Comparison of ENCODE assay signal across 12 cellular contexts in the genomic region with DNA sequence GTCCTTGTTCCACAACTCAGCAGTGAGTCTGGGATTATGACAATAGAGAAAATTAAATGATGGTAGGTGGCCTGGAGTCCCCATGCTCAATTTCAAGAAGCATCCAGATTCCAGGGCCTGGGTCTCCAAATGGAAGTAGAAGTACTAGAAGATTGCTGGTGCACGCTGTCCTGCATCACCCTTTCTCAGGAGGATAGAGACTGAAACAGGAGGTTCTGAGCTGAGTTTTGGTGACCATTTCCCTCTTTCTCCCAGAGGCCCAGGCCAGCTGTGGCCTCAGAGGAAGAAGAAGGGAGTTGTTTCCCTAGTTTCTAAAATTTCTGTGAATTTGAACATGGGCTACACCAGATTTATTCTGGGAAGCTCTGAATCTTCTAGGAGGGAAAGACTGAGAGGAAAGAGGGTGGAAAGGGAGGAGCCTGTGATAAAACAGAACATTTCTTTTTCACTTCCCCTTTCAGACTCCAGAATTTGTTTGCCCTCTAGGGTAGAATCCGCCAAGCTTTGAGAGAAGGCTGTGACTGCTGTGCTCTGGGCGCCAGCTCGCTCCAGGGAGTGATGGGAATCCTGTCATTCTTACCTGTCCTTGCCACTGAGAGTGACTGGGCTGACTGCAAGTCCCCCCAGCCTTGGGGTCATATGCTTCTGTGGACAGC. TPM values are rescaled to one million over a fixed set of nuclear protein-coding genes. Genes with fewer than 3 reads are reported as not detected.
A peak's percentile ranks its signal among the peaks of the same experiment; 100 is the strongest.
DNase-seq lines count a peak whose midpoint lies in the region; ATAC-seq, FAIRE-seq and TF ChIP-seq lines count a peak whose summit lies in the region.
"Not testable (repeated sequence)": the region's sequence is repeated elsewhere in the genome, so short reads cannot be mapped to it uniquely, and the experiment has no call there.
"Had no signal": no experiment of that assay in that cellular context is flagged by ENCODE, and none has a peak within 500 bp of the region (broad histone marks: within the 10 kb centered on the region; RNA-seq: fewer than 3 reads in every experiment).

A gene (plus strand): TSS at position 460 of the 656 bp plus-strand sequence. CDS start 99 bp downstream, at position 559.

- not testable (repeated sequence) for H3K36me3 ChIP-seq in K562 (ENCODE audit: control insufficient read depth, insufficient read depth, low read length); aorta (ENCODE audit: control insufficient read depth in 1 of 2, insufficient read depth in 2 of 2, low read length in 1 of 2)

- intact Hi-C loops in K562 (cut with micrococcal nuclease); aorta (cut with DNase I): not testable (repeated sequence)

- ATAC-seq in GM19395 (IDR thresholded peaks at IDR 0.05; ENCODE audit: unreplicated experiment) (peak; percentile 78), GM21717 (IDR thresholded peaks at IDR 0.05; ENCODE audit: unreplicated experiment) (peak; percentile 62), HG02973 (IDR thresholded peaks at IDR 0.05; ENCODE audit: unreplicated experiment) (peak; percentile 61), HG03432 (IDR thresholded peaks at IDR 0.05; ENCODE audit: unreplicated experiment) (peak; percentile 80), K562 (peak; percentile 49), aorta (ENCODE audit: low FRiP score) (peak; percentile 29)

- H3K9ac ChIP-seq in K562 (ENCODE audit: insufficient read depth in 1 of 2, low read depth in 2 of 2, low read length in 2 of 2) = not testable (repeated sequence)

- not testable (repeated sequence) for H3K27me3 ChIP-seq in K562 (ENCODE audit: control insufficient read depth in 2 of 2, insufficient read depth in 2 of 2, low read length in 2 of 2); mononuclear cell (ENCODE audit: insufficient read depth, low read length); aorta (ENCODE audit: control insufficient read depth in 1 of 2, insufficient read depth in 2 of 2, low read length in 1 of 2)

- BruUV-seq in K562 (replicated peaks; lab: Mats Ljungman, UMichigan) = not testable (repeated sequence)

- H3K27ac ChIP-seq in K562 (ENCODE audit: extremely low read depth, low read depth, low read length); aorta (ENCODE audit: low read depth in 1 of 2, low read length in 2 of 2): not testable (repeated sequence)

- not testable (repeated sequence) for TF ChIP-seq CTCF in K562 (IDR thresholded peaks at IDR 0.05 in 2 of 3, conservative IDR thresholded peaks at IDR 0.05 in 1 of 3; ENCODE audit: insufficient read depth in 2 of 3, low read depth in 1 of 3, low read length in 3 of 3)

- CTCF ChIA-PET in K562 (lab: Yijun Ruan, JAX; ENCODE audit: low intra/inter-chr PET ratio) = not testable (repeated sequence)

- H3K79me2 ChIP-seq in K562 (ENCODE audit: control insufficient read depth, insufficient read depth, low read length) = not testable (repeated sequence)

- not testable (repeated sequence) for TF ChIP-seq POLR2A in K562 (conservative IDR thresholded peaks at IDR 0.05)

- in situ Hi-C loops in K562 (cut with MboI) = not testable (repeated sequence)

- TF ChIP-seq RAD21 in K562 (CRISPR knock-in tag; conservative IDR thresholded peaks at IDR 0.05 in 1 of 2, IDR thresholded peaks at IDR 0.05 in 1 of 2) = not testable (repeated sequence)

- not testable (repeated sequence) for H3K4me2 ChIP-seq in K562 (ENCODE audit: insufficient read depth, low read length)

- not testable (repeated sequence) for H3K9me1 ChIP-seq in K562 (ENCODE audit: control insufficient read depth, insufficient read depth, low read length)

- not testable (repeated sequence) for H3K4me1 ChIP-seq in K562 (replicated peaks in 1 of 2; ENCODE audit: control insufficient read depth in 2 of 2, insufficient read depth in 2 of 2, low read length in 2 of 2); mononuclear cell (ENCODE audit: insufficient read depth, low read length); aorta (ENCODE audit: control insufficient read depth in 1 of 2, insufficient read depth in 2 of 2, low read length in 2 of 2)

- FAIRE-seq in GM18507 (lab: Jason Lieb, UNC) = peak; percentile 94
- FAIRE-seq in K562 (lab: Jason Lieb, UNC) = not testable (repeated sequence)

- not testable (repeated sequence) for H2AFZ ChIP-seq in K562 (ENCODE audit: low read depth, low read length)

- not testable (repeated sequence) for DNase-seq in GM18507 (ENCODE audit: extremely low spot score, insufficient read length, low read depth); K562 (ENCODE audit: extremely low read depth in 1 of 4, low spot score in 3 of 4); aorta

- not testable (repeated sequence) for H3K9me3 ChIP-seq in K562 (replicated peaks; ENCODE audit: control insufficient read depth, insufficient read depth, low read depth, low read length); mononuclear cell (ENCODE audit: low read depth, low read length); aorta (ENCODE audit: control insufficient read depth, low read length)

- not testable (repeated sequence) for H3K4me3 ChIP-seq in K562; mononuclear cell (ENCODE audit: low read length); aorta (ENCODE audit: low read length in 2 of 2)

- no CpG with 5 or more reads among the region's 4 CpGs for WGBS in K562 (ENCODE audit: insufficient coverage, low coverage, missing lambda C conversion rate)
- no CpG with 5 or more reads among the region's 4 CpGs for WGBS in aorta, 2 donors

- not testable (repeated sequence) for TF ChIP-seq EP300 in K562 (IDR thresholded peaks at IDR 0.05; ENCODE audit: low read length)

- POLR2A ChIA-PET in K562 (lab: Yijun Ruan, JAX) = not testable (repeated sequence)

- H4K20me1 ChIP-seq in K562 (replicated peaks; ENCODE audit: control insufficient read depth, insufficient read depth, low read length) = not testable (repeated sequence)

RNA-seq across cellular contexts. Expression of the gene that starts here (rescaled TPM):
- total RNA-seq in K562 (2011; cell fraction: chromatin; rRNA removed; ENCODE audit: low replicate concordance) = 6.8 and 7.4 TPM in 2 replicates
- total RNA-seq in K562 (2011; cell fraction: nucleolus; rRNA removed) = 5.1 and 7.0 TPM in 2 replicates
- 7.6 and 9.9 TPM in 2 replicates for total RNA-seq in K562 (2011; cell fraction: nucleoplasm; rRNA removed)
- total RNA-seq in K562 (2014; rRNA removed) (1.6 and 3.1 TPM in 2 replicates), K562 (2014; rRNA removed; fragmentation: Illumina TruSeq; extraction: Trizol) (3.1 and 3.3 TPM in 2 replicates), K562 (2015; rRNA removed; fragmentation: Illumina TruSeq; extraction: Trizol) (1.7 and 2.0 TPM in 2 replicates), K562 (2021) (2.4 and 3.1 TPM in 2 replicates), mononuclear cell (30.7 TPM), aorta (10 to 100 TPM; 13.6 to 68.6 TPM)
- polyA plus RNA-seq in K562 (2011; rRNA removed) (4.0 and 14.5 TPM in 2 replicates), K562 (2014; fragmentation: Illumina TruSeq; extraction: Trizol) (3.9 and 4.1 TPM in 2 replicates), K562 (2014; fragmentation: Nextera tagmentation; extraction: Ambion mirVana) (1 to 10 TPM; 6.4 to 8.9 TPM), K562 (2014; rRNA removed) (3.3 and 4.1 TPM in 2 replicates), aorta (1 to 10 TPM; 3.2 to 8.5 TPM)
- 4.3 and 14.1 TPM in 2 replicates for polyA plus RNA-seq in K562 (2011; cell fraction: cytosol; rRNA removed)
- polyA plus RNA-seq in K562 (2011; cell fraction: nucleus; rRNA removed) = 10.8 and 35.5 TPM in 2 replicates
- 14.5 and 18.1 TPM in 2 replicates for polyA plus RNA-seq in K562 (2012)
- 3.1 and 8.7 TPM in 2 replicates for polyA minus RNA-seq in K562 (2011; rRNA and poly(A)+ RNA removed)
- 0.86 and 1.5 TPM in 2 replicates for polyA minus RNA-seq in K562 (2011; cell fraction: cytosol; rRNA and poly(A)+ RNA removed)
- 2.6 and 9.2 TPM in 2 replicates for polyA minus RNA-seq in K562 (2011; cell fraction: nucleus; rRNA and poly(A)+ RNA removed)
- total RNA-seq: chondrocyte, fibroblast of villous mesenchyme, PC-3, smooth muscle cell had no signal
- polyA plus RNA-seq: smooth muscle cell had no signal

Comparison
In these comparisons a context has a peak if more than half of its experiments do, and no peak if none do; other contexts are left out.
1. ATAC-seq: peak in every context shown above with its lines; median percentile 80 in HG03432; 78 in GM19395; 62 in GM21717; 61 in HG02973; 49 in K562; 29 in aorta.